ENCODE assay signal across 14 cellular contexts in the genomic region with DNA sequence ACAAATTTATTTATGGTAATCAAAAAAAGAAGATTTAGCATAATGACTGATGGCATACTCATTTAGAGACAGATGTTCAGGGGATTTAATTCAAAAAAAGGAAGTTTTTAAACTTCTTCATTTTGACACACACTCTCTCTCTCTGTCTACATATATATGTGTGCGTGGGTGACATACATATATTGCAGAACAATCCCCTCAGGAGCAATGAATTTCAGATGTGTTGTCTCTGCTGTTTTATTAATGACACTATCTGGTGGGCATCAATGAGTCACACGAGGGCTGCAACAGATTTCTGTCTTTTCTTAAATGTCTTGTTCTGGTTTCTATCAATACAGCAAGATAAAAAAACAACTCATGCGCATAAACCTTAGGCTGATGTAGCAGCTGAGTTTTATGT.
"Had no signal": no experiment of that assay in that cellular context is flagged by ENCODE, and none has a peak within 500 bp of the region (broad histone marks: within the 10 kb centered on the region; RNA-seq: fewer than 3 reads in every experiment).

No MANE protein-coding gene starts in this region.

- H3K4me3 ChIP-seq: adrenal gland, heart right ventricle, right atrium auricular region, stomach, testis had no signal

- DNase-seq: activated CD4-positive, alpha-beta T cell treated with anti-CD3 and anti-CD28 coated beads, Interleukin-2, amount 10 ng/mL, durations not matched to agents 7 days and 5 days; activated CD8-positive, alpha-beta memory T cell treated with anti-CD3 and anti-CD28 coated beads, Interleukin-2, amount 50 U/mL, for 4 hours; activated effector memory CD4-positive, alpha-beta T cell treated with Interleukin-2 at 50 U/mL for 16 hours; activated T-cell treated with anti-CD3 and anti-CD28 coated beads, Interleukin-2, amount 50 U/mL, for 48 hours; adrenal gland; cerebellar nuclear complex; effector CD8-positive, alpha-beta T cell; heart right ventricle; left ventricle myocardium superior; occipital lobe; stomach; T1000; testis had no signal

- H3K4me1 ChIP-seq: adrenal gland, stomach, testis had no signal

- H3K9me3 ChIP-seq: adrenal gland, heart right ventricle, right atrium auricular region, stomach, testis had no signal

- H3K36me3 ChIP-seq: adrenal gland, heart right ventricle, right atrium auricular region, stomach had no signal

- H3K27me3 ChIP-seq: adrenal gland, heart right ventricle, right atrium auricular region, stomach, testis had no signal
